ENCODE assay signal across 1 cellular context in genomic region chr3:122365582-122366378, GRCh38.
TF ChIP-seq lines count a peak whose summit lies in the region.

No MANE protein-coding gene starts in this region.

TF ChIP-seq in GM12878, 131 proteins besides CTCF, POLR2A, EP300 and RAD21:
- peak; percentile 47; the same call in 1 of the 2 replicates for TF ChIP-seq JUND (IDR thresholded peaks at IDR 0.05; ENCODE audit: low read depth, low read length)
- TF ChIP-seq NR2C1 (IDR thresholded peaks at IDR 0.05), result peak; percentile 71; the same call in 1 of the 2 replicates
- peak; percentile 54; the same call in 1 of the 2 replicates for TF ChIP-seq FOXK2 (IDR thresholded peaks at IDR 0.05)
- TF ChIP-seq ETV6 (conservative IDR thresholded peaks at IDR 0.05 in 1 of 2, IDR thresholded peaks at IDR 0.05 in 1 of 2; ENCODE audit: borderline replicate concordance in 1 of 2, low read depth in 1 of 2), result peak in 1 of 2 experiments; percentile 18; a peak in 1 of 4 replicates
- 0 out of 2 replicates have a peak, but pooled peaks have one; percentile 24 for TF ChIP-seq MXI1 (IDR thresholded peaks at IDR 0.05; ENCODE audit: low read depth, low read length)
- peak; percentile 86 for TF ChIP-seq IRF4 (IDR thresholded peaks at IDR 0.05; ENCODE audit: low read depth, low read length)
- TF ChIP-seq NR2F1 (conservative IDR thresholded peaks at IDR 0.05), result peak; percentile 93
- peak; percentile 75 for TF ChIP-seq BCL11A (IDR thresholded peaks at IDR 0.05; ENCODE audit: low read depth, low read length)
- TF ChIP-seq JUNB (IDR thresholded peaks at IDR 0.05), result peak; percentile 85
- peak; percentile 64; the same call in 1 of the 2 replicates for TF ChIP-seq NFIC (IDR thresholded peaks at IDR 0.05; ENCODE audit: low read depth, low read length)
- TF ChIP-seq NBN (IDR thresholded peaks at IDR 0.05), result peak; percentile 50; the same call in 1 of the 2 replicates
- peak; percentile 75; the same call in 1 of the 2 replicates for TF ChIP-seq RELB (IDR thresholded peaks at IDR 0.05; ENCODE audit: low read depth)
- peak; percentile 70; the same call in 1 of the 2 replicates for TF ChIP-seq ATF7 (IDR thresholded peaks at IDR 0.05; ENCODE audit: low read depth)
- TF ChIP-seq ATF2 (IDR thresholded peaks at IDR 0.05; ENCODE audit: low read length), result peak; percentile 68
- TF ChIP-seq BACH1 (IDR thresholded peaks at IDR 0.05; ENCODE audit: borderline replicate concordance), result peak; percentile 68; the same call in 1 of the 2 replicates
- peak; percentile 71 for TF ChIP-seq ZNF687 (IDR thresholded peaks at IDR 0.05)
- TF ChIP-seq IKZF1 (conservative IDR thresholded peaks at IDR 0.05), result peak; percentile 85
- TF ChIP-seq BHLHE40 (IDR thresholded peaks at IDR 0.05; ENCODE audit: borderline replicate concordance in 1 of 2, low read depth in 2 of 2, low read length in 1 of 2), result peak in 1 of 2 experiments; percentile 44; a peak in 1 of 4 replicates
- peak; percentile 46; the same call in 1 of the 2 replicates for TF ChIP-seq MLLT1 (IDR thresholded peaks at IDR 0.05)
- peak; percentile 48 for TF ChIP-seq SKIL (IDR thresholded peaks at IDR 0.05; ENCODE audit: low read depth, poor library complexity, severe bottlenecking)
- peak; percentile 91 for TF ChIP-seq MTA2 (IDR thresholded peaks at IDR 0.05; ENCODE audit: low read depth)
- peak; percentile 86 to 92; a peak in 3 of 4 replicates for TF ChIP-seq IKZF2 (IDR thresholded peaks at IDR 0.05)
- TF ChIP-seq SMARCA5 (IDR thresholded peaks at IDR 0.05), result 0 out of 2 replicates have a peak, but pooled peaks have one; percentile 27
- TF ChIP-seq MEF2A (IDR thresholded peaks at IDR 0.05; ENCODE audit: insufficient read depth, low read depth, low read length), result 0 out of 2 replicates have a peak, but pooled peaks have one; percentile 11
- 0 out of 4 replicates have a peak, but pooled peaks of 1 of the 2 experiments have one; percentile 3 for TF ChIP-seq SRF (IDR thresholded peaks at IDR 0.05; ENCODE audit: low read depth in 2 of 2, low read length in 2 of 2)
- peak; percentile 97 for TF ChIP-seq DPF2 (IDR thresholded peaks at IDR 0.05)
TF ChIP-seq in GM12878: peak in this region for 26; not testable (repeated sequence) for 105.
